Comparison of ENCODE assay signal across 1 cellular context in genomic region chr11:113831314-113831713, GRCh38.
TF ChIP-seq lines count a peak whose summit lies in the region.

No MANE protein-coding gene starts in this region.

TF ChIP-seq in SK-N-SH treated with all-trans-retinoic acid at 6 μM for 48 hours, 23 proteins besides CTCF, POLR2A, EP300 and RAD21 (continued from another document):
- no peak for TF ChIP-seq CREB5 (CRISPR knock-in tag; IDR thresholded peaks at IDR 0.05; ENCODE audit: low read depth)
- no peak for TF ChIP-seq ZNF565 (CRISPR knock-in tag; conservative IDR thresholded peaks at IDR 0.05; ENCODE audit: low read depth)
- TF ChIP-seq OSR1 (CRISPR knock-in tag; IDR thresholded peaks at IDR 0.05), result no peak
- TF ChIP-seq ISL1 (CRISPR knock-in tag; IDR thresholded peaks at IDR 0.05), result no peak
- TF ChIP-seq ZC3H10 (CRISPR knock-in tag; IDR thresholded peaks at IDR 0.05), result no peak
